In the genomic region with DNA sequence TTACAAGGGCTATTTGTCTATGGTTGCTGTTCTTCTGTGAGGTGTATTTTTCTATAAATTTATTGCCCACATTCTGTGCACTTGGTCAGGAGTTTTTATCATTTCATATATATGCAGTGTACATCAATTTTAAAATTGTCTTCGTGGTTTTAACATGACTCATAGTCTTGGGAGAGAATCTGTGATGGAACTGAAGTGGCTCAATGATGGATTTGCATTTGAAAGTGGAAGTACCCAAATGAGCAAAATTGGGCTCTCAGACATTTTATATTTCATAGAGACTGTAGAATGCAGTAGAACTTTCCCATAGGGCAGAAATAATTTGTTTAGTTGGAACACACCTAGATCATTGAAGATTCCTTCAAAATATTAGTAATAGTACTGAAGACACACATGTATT, we compare ENCODE assay signal across 8 cellular contexts. TPM values are rescaled to one million over a fixed set of nuclear protein-coding genes. Genes with fewer than 3 reads are reported as not detected.
DNase-seq lines count a peak whose midpoint lies in the region; ATAC-seq lines count a peak whose summit lies in the region.

No MANE protein-coding gene starts in this region.

- H3K27me3 Mint-ChIP-seq in activated T-helper 1 cell treated with anti-CD3 and anti-CD28 coated beads, Interleukin-12 subunit alpha, Interleukin-12 subunit beta, Interleukin-2, Interleukin-4 antibody, amounts not matched to agents 30 ng/mL and 10 ng/mL and 1 ng/mL, durations not matched to agents 14 hours and 24 hours and 36 hours (ENCODE audit: insufficient read depth): no peaks in the 10 kb centered on the region
- H3K27me3 Mint-ChIP-seq in stimulated activated naive CD8-positive, alpha-beta T cell treated with anti-CD3 and anti-CD28 coated beads, Interleukin-15, Interleukin-2, amounts not matched to agents 100 ng/mL and 50 ng/mL, for 24 hours: no peaks in the 10 kb centered on the region

- peak overlapping the region; percentile 71 for H3K27ac Mint-ChIP-seq in activated T-helper 1 cell treated with anti-CD3 and anti-CD28 coated beads, Interleukin-12 subunit alpha, Interleukin-12 subunit beta, Interleukin-2, Interleukin-4 antibody, amounts not matched to agents 30 ng/mL and 10 ng/mL and 1 ng/mL, durations not matched to agents 14 hours and 24 hours and 36 hours
- H3K27ac Mint-ChIP-seq in stimulated activated naive CD8-positive, alpha-beta T cell treated with anti-CD3 and anti-CD28 coated beads, Interleukin-15, Interleukin-2, amounts not matched to agents 100 ng/mL and 50 ng/mL, for 24 hours: peak overlapping the region; percentile 19

- H3K4me1 Mint-ChIP-seq in activated T-helper 1 cell treated with anti-CD3 and anti-CD28 coated beads, Interleukin-12 subunit alpha, Interleukin-12 subunit beta, Interleukin-2, Interleukin-4 antibody, amounts not matched to agents 30 ng/mL and 10 ng/mL and 1 ng/mL, durations not matched to agents 14 hours and 24 hours and 36 hours (ENCODE audit: low read depth): peaks cover 48% of the 10 kb centered on the region
- H3K4me1 Mint-ChIP-seq in stimulated activated naive CD8-positive, alpha-beta T cell treated with anti-CD3 and anti-CD28 coated beads, Interleukin-15, Interleukin-2, amounts not matched to agents 100 ng/mL and 50 ng/mL, for 24 hours (ENCODE audit: low read depth): peaks cover 44% of the 10 kb centered on the region

- in situ Hi-C loops in KBM-7 (cut with MboI; ENCODE audit: low pct_unique_long_range_greater_than_20kb, low sequenced_read_pairs): no loop called here

- ATAC-seq in GM19351 (IDR thresholded peaks at IDR 0.05; ENCODE audit: unreplicated experiment) (peak; percentile 41), HG03442 (IDR thresholded peaks at IDR 0.05; ENCODE audit: unreplicated experiment) (peak; percentile 48)

- peak overlapping the region; percentile 64 for H3K4me3 Mint-ChIP-seq in activated T-helper 1 cell treated with anti-CD3 and anti-CD28 coated beads, Interleukin-12 subunit alpha, Interleukin-12 subunit beta, Interleukin-2, Interleukin-4 antibody, amounts not matched to agents 30 ng/mL and 10 ng/mL and 1 ng/mL, durations not matched to agents 14 hours and 24 hours and 36 hours
- H3K4me3 Mint-ChIP-seq in stimulated activated naive CD8-positive, alpha-beta T cell treated with anti-CD3 and anti-CD28 coated beads, Interleukin-15, Interleukin-2, amounts not matched to agents 100 ng/mL and 50 ng/mL, for 24 hours: peak overlapping the region; percentile 63

- no peaks in the 10 kb centered on the region for H3K9me3 Mint-ChIP-seq in activated T-helper 1 cell treated with anti-CD3 and anti-CD28 coated beads, Interleukin-12 subunit alpha, Interleukin-12 subunit beta, Interleukin-2, Interleukin-4 antibody, amounts not matched to agents 30 ng/mL and 10 ng/mL and 1 ng/mL, durations not matched to agents 14 hours and 24 hours and 36 hours
- no peaks in the 10 kb centered on the region for H3K9me3 Mint-ChIP-seq in stimulated activated naive CD8-positive, alpha-beta T cell treated with anti-CD3 and anti-CD28 coated beads, Interleukin-15, Interleukin-2, amounts not matched to agents 100 ng/mL and 50 ng/mL, for 24 hours

- DNase-seq in AG08395 (ENCODE audit: low spot score) (peak; percentile 10), iPS-NIHi11 (ENCODE audit: low spot score) (no peak), midbrain (lab: John Stamatoyannopoulos, UW) (no peak), KBM-7 (no peak)
- no peak for DNase-seq in activated T-helper 1 cell treated with anti-CD3 and anti-CD28 coated beads, Interleukin-12 subunit alpha, Interleukin-12 subunit beta, Interleukin-2, Interleukin-4 antibody, amounts not matched to agents 30 ng/mL and 10 ng/mL and 1 ng/mL, durations not matched to agents 14 hours and 24 hours and 36 hours (ENCODE audit: low spot score)

- peaks cover 20% of the 10 kb centered on the region for H3K36me3 Mint-ChIP-seq in activated T-helper 1 cell treated with anti-CD3 and anti-CD28 coated beads, Interleukin-12 subunit alpha, Interleukin-12 subunit beta, Interleukin-2, Interleukin-4 antibody, amounts not matched to agents 30 ng/mL and 10 ng/mL and 1 ng/mL, durations not matched to agents 14 hours and 24 hours and 36 hours (ENCODE audit: low read depth)
- peaks cover 27% of the 10 kb centered on the region for H3K36me3 Mint-ChIP-seq in stimulated activated naive CD8-positive, alpha-beta T cell treated with anti-CD3 and anti-CD28 coated beads, Interleukin-15, Interleukin-2, amounts not matched to agents 100 ng/mL and 50 ng/mL, for 24 hours (ENCODE audit: low read depth)

- intact Hi-C loops in activated T-helper 1 cell treated with anti-CD3 and anti-CD28 coated beads, Interleukin-12 subunit alpha, Interleukin-12 subunit beta, Interleukin-2, Interleukin-4 antibody, amounts not matched to agents 30 ng/mL and 10 ng/mL and 1 ng/mL, durations not matched to agents 14 hours and 24 hours and 36 hours (cut with micrococcal nuclease): loop anchor here (5.0 to 10.0 kb wide), 4 partner anchors 505 to 942 kb away; a partner anchor contains a TSS

RNA-seq across cellular contexts. Expression of a gene that starts 1.9 kb away (rescaled TPM):
- 73.1 and 77.3 TPM in 2 replicates for total RNA-seq in activated T-helper 1 cell treated with anti-CD3 and anti-CD28 coated beads, Interleukin-12 subunit alpha, Interleukin-12 subunit beta, Interleukin-2, Interleukin-4 antibody, amounts not matched to agents 30 ng/mL and 10 ng/mL and 1 ng/mL, durations not matched to agents 14 hours and 24 hours and 36 hours
